In the genomic region with DNA sequence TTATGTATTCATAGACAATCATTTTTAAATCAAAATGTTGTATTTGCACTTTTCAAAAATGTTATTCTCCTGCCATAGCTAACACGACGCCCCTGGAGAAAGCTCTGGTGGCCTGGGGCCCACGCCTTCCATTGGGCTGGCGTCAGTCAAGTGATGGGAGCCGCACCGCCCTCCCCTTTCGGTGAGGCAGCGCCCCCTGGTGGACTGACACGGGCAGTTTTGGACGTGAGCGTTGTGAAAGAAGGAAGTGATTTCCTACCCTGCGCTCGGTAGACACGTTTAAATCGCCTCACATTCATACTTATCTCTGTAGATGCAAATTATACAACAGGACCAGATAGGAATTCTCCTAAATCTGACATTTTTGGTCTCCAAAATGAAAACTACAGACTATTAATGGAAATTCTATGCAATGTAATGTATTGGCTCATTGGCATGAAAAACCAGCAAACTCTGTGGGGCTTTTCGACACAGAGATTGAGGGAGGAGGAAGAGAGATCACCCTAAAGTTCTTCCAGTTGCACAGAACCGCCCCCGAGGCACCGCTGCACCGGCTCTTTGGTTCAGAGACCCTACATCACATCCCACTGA, we compare ENCODE assay signal across 9 cellular contexts.
DNase-seq lines count a peak whose midpoint lies in the region; TF ChIP-seq lines count a peak whose summit lies in the region.
"Had no signal": no experiment of that assay in that cellular context is flagged by ENCODE, and none has a peak within 500 bp of the region (broad histone marks: within the 10 kb centered on the region; RNA-seq: fewer than 3 reads in every experiment).

No MANE protein-coding gene starts in this region.

- H3K4me3 ChIP-seq in H7 (ENCODE audit: insufficient read depth, low read depth, low read length) (no peak overlapping the region), prostate gland (no peak overlapping the region), lower leg skin (ENCODE audit: low read depth, poor library complexity, severe bottlenecking) (no peak overlapping the region)
- H3K4me3 ChIP-seq: BLaER1 treated with 17β-estradiol and CSF1 and Interleukin-3, amounts not matched to agents 10 nM and 100 nM had no signal

- DNase-seq in NCI-H524 (lab: John Stamatoyannopoulos, UW) (peak; percentile 78 to 82), NCI-H524 treated with DMSO at 0.1 percent for 48 hours (lab: John Stamatoyannopoulos, UW) (no peak), H7 (peak; percentile 85), MV-4-11 (lab: John Stamatoyannopoulos, UW) (peak; percentile 36), germinal center (ENCODE audit: low spot score) (peak; percentile 27), prostate gland (ENCODE audit: low spot score) (peak; percentile 49), lower leg skin (ENCODE audit: low spot score in 2 of 2) (no peak)
- DNase-seq in activated CD4-positive, alpha-beta T cell treated with anti-CD3 and anti-CD28 coated beads, Interleukin-2, amount 50 U/mL, for 1 hour: peak; percentile 6

- TF ChIP-seq CTCF in prostate gland (IDR thresholded peaks at IDR 0.05) (peak; percentile 65 to 90 (median 74)), lower leg skin (IDR thresholded peaks at IDR 0.05) (no peak)

- H3K36me3 ChIP-seq in H7 (replicated peaks; ENCODE audit: control insufficient read depth, insufficient read depth, low read length) (no peaks in the 10 kb centered on the region), prostate gland (no peaks in the 10 kb centered on the region)
- H3K36me3 ChIP-seq: BLaER1 treated with 17β-estradiol and CSF1 and Interleukin-3, amounts not matched to agents 10 nM and 100 nM had no signal

- H3K9me3 ChIP-seq in prostate gland: no peaks in the 10 kb centered on the region
- H3K9me3 ChIP-seq: BLaER1 treated with 17β-estradiol and CSF1 and Interleukin-3, amounts not matched to agents 10 nM and 100 nM had no signal

- no peak overlapping the region for H3K27ac ChIP-seq in prostate gland
- H3K27ac ChIP-seq: BLaER1 treated with 17β-estradiol and CSF1 and Interleukin-3, amounts not matched to agents 10 nM and 100 nM had no signal

- no peaks in the 10 kb centered on the region for H3K4me1 ChIP-seq in prostate gland (replicated peaks)
- H3K4me1 ChIP-seq: BLaER1 treated with 17β-estradiol and CSF1 and Interleukin-3, amounts not matched to agents 10 nM and 100 nM had no signal

- 19% methylated on average over 20 of the region's 20 CpGs for WGBS in prostate gland
- 27% methylated on average over 20 of the region's 20 CpGs for WGBS in lower leg skin, 2 donors

- H3K27me3 ChIP-seq in H7 (ENCODE audit: control insufficient read depth, insufficient read depth, low read length) (no peaks in the 10 kb centered on the region), prostate gland (replicated peaks; ENCODE audit: insufficient read depth) (no peaks in the 10 kb centered on the region)
- H3K27me3 ChIP-seq: BLaER1 treated with 17β-estradiol and CSF1 and Interleukin-3, amounts not matched to agents 10 nM and 100 nM had no signal

- no peak for TF ChIP-seq POLR2A in prostate gland (IDR thresholded peaks at IDR 0.05)
- no peak for TF ChIP-seq POLR2A in lower leg skin (IDR thresholded peaks at IDR 0.05)

- intact Hi-C loops in prostate gland (cut with DNase I) (no loop called here), lower leg skin (cut with DNase I; ENCODE audit: low total_unique reads) (no loop called here)

Comparison
In these comparisons a context has a peak if more than half of its experiments do, and no peak if none do; other contexts are left out.
1. DNase-seq: peak in NCI-H524 (2 of 2), H7 (single experiment), MV-4-11 (single experiment), activated CD4-positive, alpha-beta T cell treated with anti-CD3 and anti-CD28 coated beads, Interleukin-2, amount 50 U/mL, for 1 hour (single experiment), germinal center (single experiment) and prostate gland (single experiment); none in NCI-H524 treated with DMSO at 0.1 percent for 48 hours (single experiment) and lower leg skin (0 of 2).
2. CTCF ChIP-seq: peak in prostate gland (4 of 4); none in lower leg skin (0 of 3).